In the genomic region with DNA sequence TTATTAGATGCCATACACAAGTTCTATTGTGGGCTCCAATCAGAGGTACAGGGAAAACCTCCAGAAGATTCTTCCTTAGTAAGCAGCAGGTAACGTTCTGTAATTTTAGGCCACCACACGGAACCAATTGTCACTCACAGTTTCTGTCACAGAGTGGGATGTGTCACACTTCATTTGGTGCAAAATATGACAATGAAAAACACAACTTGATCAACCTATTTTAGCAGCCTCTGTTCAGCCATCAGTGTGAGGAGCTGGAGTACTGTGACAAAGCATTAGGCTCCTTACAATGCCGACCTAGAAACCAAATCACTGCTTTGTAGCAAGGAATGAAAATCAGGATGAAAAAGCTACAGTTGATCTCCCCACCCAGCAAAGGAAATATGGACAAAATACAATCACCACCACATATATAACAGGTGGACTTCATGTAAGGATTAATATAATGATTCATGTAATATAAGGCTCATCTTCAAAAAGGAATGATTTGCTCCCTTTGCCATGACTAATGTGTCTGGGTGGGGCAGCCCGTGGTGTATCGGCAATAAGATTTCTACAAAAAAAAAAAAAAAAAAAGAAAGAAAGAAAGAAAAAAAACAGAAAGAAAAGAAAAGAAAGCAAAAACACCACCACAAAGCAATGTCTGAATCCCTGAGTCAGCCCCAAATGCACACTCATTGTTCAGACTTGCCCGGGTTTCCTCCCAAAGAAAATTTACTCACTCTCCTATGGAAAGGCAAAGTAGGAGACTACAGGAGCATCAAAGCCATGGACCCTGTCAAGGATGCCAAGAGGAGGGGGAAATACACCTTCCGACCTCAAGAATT, we compare ENCODE assay signal across 18 cellular contexts. TPM values are rescaled to one million over a fixed set of nuclear protein-coding genes. Genes with fewer than 3 reads are reported as not detected.
DNase-seq lines count a peak whose midpoint lies in the region; ATAC-seq, FAIRE-seq and TF ChIP-seq lines count a peak whose summit lies in the region.
"Had no signal": no experiment of that assay in that cellular context is flagged by ENCODE, and none has a peak within 500 bp of the region (broad histone marks: within the 10 kb centered on the region; RNA-seq: fewer than 3 reads in every experiment).

No MANE protein-coding gene starts in this region.

- H3K9me2 ChIP-seq in hepatocyte (replicated peaks; ENCODE audit: insufficient read depth), result no peaks in the 10 kb centered on the region

- H3K4me3 ChIP-seq in bronchial epithelial cell (ENCODE audit: low read depth, low read length) (no peak overlapping the region), hepatocyte (no peak overlapping the region)

- 85% methylated on average over 7 of the region's 7 CpGs for WGBS in hepatocyte (ENCODE audit: low lambda C conversion rate, missing lambda C conversion rate)

- peaks cover 40 to 68% (median 57%) of the 10 kb centered on the region in 3 donors for H3K4me1 Mint-ChIP-seq in naive B cell

- H3K27ac Mint-ChIP-seq in naive B cell, result peak overlapping the region in 5 of 6 donors; percentile 65 to 90 (median 77)
- H3K27ac Mint-ChIP-seq: T-helper 17 cell had no signal

- H3K27me3 ChIP-seq in bronchial epithelial cell (ENCODE audit: control insufficient read depth, insufficient read depth, low read length), result no peaks in the 10 kb centered on the region
- H3K27me3 ChIP-seq in hepatocyte, result no peaks in the 10 kb centered on the region

- no peak overlapping the region for H3K27ac ChIP-seq in hepatocyte

- no peak overlapping the region for H3K4me2 ChIP-seq in hepatocyte

- ATAC-seq in naive B cell (ENCODE audit: low read depth in 2 of 2), result no peak
- ATAC-seq: T-helper 17 cell had no signal

- H3K27me3 Mint-ChIP-seq in naive B cell, result no peaks in the 10 kb centered on the region
- H3K27me3 Mint-ChIP-seq: T-helper 17 cell had no signal

- in situ Hi-C loops in GM13976 (cut with MboI; ENCODE audit: low sequenced_read_pairs, unreplicated experiment), result no loop called here

- H3K36me3 ChIP-seq in bronchial epithelial cell (ENCODE audit: control insufficient read depth, insufficient read depth, low read length) (no peaks in the 10 kb centered on the region), hepatocyte (replicated peaks; ENCODE audit: insufficient read depth, low read depth) (no peaks in the 10 kb centered on the region)

- no peaks in the 10 kb centered on the region for H3K9me3 ChIP-seq in hepatocyte (ENCODE audit: low read depth)

- H3K4me1 ChIP-seq in hepatocyte (ENCODE audit: insufficient read depth), result no peaks in the 10 kb centered on the region

- TF ChIP-seq CTCF in bronchial epithelial cell (IDR thresholded peaks at IDR 0.05; ENCODE audit: insufficient read depth, low read length, severe bottlenecking) (no peak), GM13976 (IDR thresholded peaks at IDR 0.05; ENCODE audit: borderline replicate concordance, control extremely low read depth, extremely low read depth, insufficient read depth, missing control alignments) (no peak), hepatocyte (IDR thresholded peaks at IDR 0.05; ENCODE audit: poor library complexity) (no peak)

- peak; percentile 20 for DNase-seq in GM03348 (ENCODE audit: low spot score)
- DNase-seq in LHCN-M2 (ENCODE audit: low read depth), result peak; percentile 24
- peak; percentile 66 for DNase-seq in bronchial epithelial cell (ENCODE audit: low read depth)
- no peak for DNase-seq in naive B cell
- no peak for DNase-seq in GM13976 (ENCODE audit: low spot score)
- DNase-seq in hepatocyte (ENCODE audit: low spot score), result no peak
- DNase-seq in ureter (ENCODE audit: low spot score), result no peak
- no peak for DNase-seq in NCI-H510A treated with DMSO at 0.1 percent for 48 hours (lab: John Stamatoyannopoulos, UW)
- DNase-seq: activated CD4-positive, CD25-positive, alpha-beta regulatory T cell treated with anti-CD3 and anti-CD28 coated beads, Interleukin-2, amount 50 U/mL, for 72 hours; activated T-cell treated with anti-CD3 and anti-CD28 coated beads, Interleukin-2, amount 50 U/mL, for 48 hours; C1 segment of cervical spinal cord; DMS79; kidney; NCI-H187 treated with DMSO at 0.1 percent for 48 hours; NCI-H69; SHP77; stimulated activated CD4-positive, alpha-beta T cell treated with anti-CD3 and anti-CD28 coated beads, Interleukin-4, amount 100 ng/mL, for 4 hours; T-helper 17 cell had no signal

- H3K79me2 ChIP-seq in hepatocyte, result no peaks in the 10 kb centered on the region

- peak; percentile 73 for FAIRE-seq in bronchial epithelial cell (lab: Jason Lieb, UNC)
- FAIRE-seq: kidney had no signal

- H3K9me3 Mint-ChIP-seq in naive B cell, result peaks cover 0 to 4% (median 0%) of the 10 kb centered on the region in 7 donors

- H2AFZ ChIP-seq in hepatocyte, result no peak overlapping the region

- no peaks in the 10 kb centered on the region for H4K20me1 ChIP-seq in hepatocyte (ENCODE audit: insufficient read depth, poor library complexity, severe bottlenecking)

- no peaks in the 10 kb centered on the region for H3K36me3 Mint-ChIP-seq in naive B cell

- H3K4me3 Mint-ChIP-seq in naive B cell, result peak overlapping the region in 3 of 8 donors; percentile 54 to 76 (median 70)
- H3K4me3 Mint-ChIP-seq: T-helper 17 cell had no signal

RNA-seq across cellular contexts. Expression of a gene that starts 36.0 kb away (rescaled TPM):
- total RNA-seq in LHCN-M2 (2014; rRNA removed) (12.9 and 14.0 TPM in 2 replicates), bronchial epithelial cell (8.2 and 15.0 TPM in 2 replicates), hepatocyte (7.7 and 8.1 TPM in 2 replicates), ureter (8.9 TPM)
- polyA plus RNA-seq in LHCN-M2 (2012), result 2.8 TPM
- polyA plus RNA-seq in naive B cell (ENCODE audit: low read depth in 6 of 6) (10 to 100 TPM; 13.5 to 60.6 (median 42.5) TPM), hepatocyte (2.0 and 3.6 TPM in 2 replicates)

Comparison
In these comparisons a context has a peak if more than half of its experiments do, and no peak if none do; other contexts are left out.
1. DNase-seq: peak in GM03348 (single experiment), LHCN-M2 (single experiment) and bronchial epithelial cell (single experiment); none in naive B cell (single experiment), GM13976 (single experiment), hepatocyte (single experiment), ureter (single experiment) and NCI-H510A treated with DMSO at 0.1 percent for 48 hours (single experiment).